17 cellular contexts compared by ENCODE assay signal in the genomic region with DNA sequence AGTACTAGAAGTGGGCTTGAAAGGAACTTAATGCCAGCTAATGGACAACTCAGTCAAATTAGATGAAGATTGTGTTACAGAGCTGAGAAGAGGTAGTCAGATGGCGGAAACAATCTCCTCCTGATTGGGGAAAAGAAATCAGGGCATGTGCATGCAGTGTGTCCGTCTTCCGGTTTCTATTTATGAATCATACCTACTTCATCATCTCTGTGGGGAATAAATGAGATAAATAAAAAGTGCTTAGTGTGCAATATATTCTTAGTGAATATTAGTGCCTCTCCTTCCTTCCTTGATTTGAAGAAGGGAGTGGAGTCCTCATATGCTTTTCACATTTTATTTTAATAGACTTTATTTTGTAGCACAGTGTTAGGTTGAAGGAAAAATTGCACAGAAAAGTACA.
DNase-seq lines count a peak whose midpoint lies in the region; ATAC-seq and TF ChIP-seq lines count a peak whose summit lies in the region.
"Had no signal": no experiment of that assay in that cellular context is flagged by ENCODE, and none has a peak within 500 bp of the region (broad histone marks: within the 10 kb centered on the region; RNA-seq: fewer than 3 reads in every experiment).

No MANE protein-coding gene starts in this region.

- ATAC-seq in PC-3 (no peak), GM21515 (IDR thresholded peaks at IDR 0.05; ENCODE audit: unreplicated experiment) (no peak), GM21367 (IDR thresholded peaks at IDR 0.05; ENCODE audit: unreplicated experiment) (no peak)
- ATAC-seq: SK-N-SH treated with all-trans-retinoic acid at 6 μM for 48 hours had no signal

- H3K27me3 ChIP-seq in breast epithelium (no peaks in the 10 kb centered on the region), PC-3 (ENCODE audit: low read length) (no peaks in the 10 kb centered on the region)

- no peak overlapping the region for H3K4me2 ChIP-seq in PC-3 (ENCODE audit: low read length)
- H3K4me2 ChIP-seq: KMS-11 had no signal

- POLR2A ChIA-PET in MCF 10A (lab: Yijun Ruan, JAX) (interaction anchor here (0.8 to 1.2 kb wide), 2 partner anchors 13 to 103 kb away, joined by 3 read pairs; no protein-coding TSS in a partner anchor), PC-3 (lab: Charles Lee; ENCODE audit: unreplicated experiment) (no interaction called here)

- peaks cover 47% of the 10 kb centered on the region for H3K4me1 Mint-ChIP-seq in MCF 10A (ENCODE audit: insufficient read depth, unreplicated experiment)
- H3K4me1 Mint-ChIP-seq: CD4-positive, CD25-positive, alpha-beta regulatory T cell had no signal

- H2AFZ ChIP-seq in PC-3 (ENCODE audit: low read length), result no peak overlapping the region

- H3K36me3 ChIP-seq in breast epithelium (no peaks in the 10 kb centered on the region), PC-3 (ENCODE audit: low read depth, low read length) (no peaks in the 10 kb centered on the region)

- CTCF ChIA-PET in MCF 10A (lab: Yijun Ruan, JAX) (no interaction called here), PC-3 (lab: Charles Lee) (no interaction called here)

- no peak overlapping the region for H3K4me3 Mint-ChIP-seq in MCF 10A (ENCODE audit: unreplicated experiment)
- H3K4me3 Mint-ChIP-seq: CD4-positive, CD25-positive, alpha-beta regulatory T cell had no signal

- H3K9me3 Mint-ChIP-seq in MCF 10A (ENCODE audit: unreplicated experiment), result no peaks in the 10 kb centered on the region

- H3K4me3 ChIP-seq in breast epithelium (no peak overlapping the region), PC-3 (ENCODE audit: low read length) (no peak overlapping the region), cardiac fibroblast (replicated peaks in 1 of 2; ENCODE audit: low read depth in 2 of 2, low read length in 2 of 2) (no peak overlapping the region)

- no peaks in the 10 kb centered on the region for H3K27me3 Mint-ChIP-seq in MCF 10A (ENCODE audit: insufficient read depth, unreplicated experiment)

- no peaks in the 10 kb centered on the region for H3K36me3 Mint-ChIP-seq in MCF 10A (ENCODE audit: insufficient read depth, unreplicated experiment)
- H3K36me3 Mint-ChIP-seq: CD4-positive, CD25-positive, alpha-beta regulatory T cell had no signal

- H3K9me2 ChIP-seq in PC-3 (replicated peaks; ENCODE audit: low read length), result no peaks in the 10 kb centered on the region

- no peaks in the 10 kb centered on the region for H3K4me1 ChIP-seq in breast epithelium
- peaks cover 60% of the 10 kb centered on the region for H3K4me1 ChIP-seq in PC-3 (ENCODE audit: insufficient read depth, low read length)

- peaks cover 2% of the 10 kb centered on the region for H3F3A ChIP-seq in PC-3 (ENCODE audit: low read length, unreplicated experiment)

- BruUV-seq in MCF 10A (replicated peaks; lab: Mats Ljungman, UMichigan) (no TSS peak), PC-3 (replicated peaks; lab: Mats Ljungman, UMichigan) (no TSS peak)

- no peak overlapping the region for H3K9ac ChIP-seq in PC-3 (ENCODE audit: low read length)
- H3K9ac ChIP-seq: KMS-11 had no signal

- H3K27ac Mint-ChIP-seq in MCF 10A (ENCODE audit: low read depth, unreplicated experiment), result no peak overlapping the region
- H3K27ac Mint-ChIP-seq: CD4-positive, CD25-positive, alpha-beta regulatory T cell had no signal

- H3K9me3 ChIP-seq in breast epithelium (peaks cover 0 to 3% of the 10 kb centered on the region in 2 donors), PC-3 (ENCODE audit: low read length) (no peaks in the 10 kb centered on the region)

- TF ChIP-seq POLR2A in breast epithelium (IDR thresholded peaks at IDR 0.05), result no peak

- no peaks in the 10 kb centered on the region for H4K20me1 ChIP-seq in PC-3 (ENCODE audit: low read length)

- DNase-seq in MCF 10A (ENCODE audit: unreplicated experiment), result peak; percentile 49
- DNase-seq in breast epithelium (ENCODE audit: low spot score in 2 of 2), result no peak
- DNase-seq in PC-3, result peak; percentile 36
- peak; percentile 28 to 41 for DNase-seq in cardiac fibroblast (ENCODE audit: low read depth in 2 of 2)
- DNase-seq in glomerular visceral epithelial cell (ENCODE audit: extremely low spot score), result peak; percentile 13
- no peak for DNase-seq in NCI-H526 treated with DMSO at 0.1 percent for 48 hours (lab: John Stamatoyannopoulos, UW)
- DNase-seq: Calu3; CD4-positive, CD25-positive, alpha-beta regulatory T cell; DMS79; GDM1; NCI-H2029; SHP77 had no signal

- TF ChIP-seq CTCF in MCF 10A (IDR thresholded peaks at IDR 0.05; ENCODE audit: unreplicated experiment) (no peak), breast epithelium (IDR thresholded peaks at IDR 0.05) (no peak), PC-3 (conservative IDR thresholded peaks at IDR 0.05; ENCODE audit: low read depth, low read length) (no peak), cardiac fibroblast (IDR thresholded peaks at IDR 0.05; ENCODE audit: low read depth, low read length) (no peak)

- intact Hi-C loops in MCF 10A (cut with micrococcal nuclease), result no loop called here
- intact Hi-C loops in breast epithelium (cut with DNase I; ENCODE audit: low total_unique reads), result loop anchor here (10.0 kb wide), 1 partner anchor 1028 kb away; no protein-coding TSS in a partner anchor
- intact Hi-C loops in PC-3 (cut with micrococcal nuclease), result loop anchor here (10.0 kb wide), 1 partner anchor 72 kb away; no protein-coding TSS in a partner anchor

- H3K79me2 ChIP-seq in PC-3 (ENCODE audit: low read length), result no peaks in the 10 kb centered on the region

- no peak overlapping the region for H3K27ac ChIP-seq in breast epithelium
- H3K27ac ChIP-seq in PC-3 (ENCODE audit: low read length), result peak overlapping the region; percentile 36; the same call in 1 of the 2 replicates
- H3K27ac ChIP-seq: HL-60, KMS-11 had no signal

Comparison
In these comparisons a context has a peak if more than half of its experiments do, and no peak if none do; other contexts are left out.
1. DNase-seq: peak in MCF 10A (single experiment), PC-3 (single experiment), cardiac fibroblast (2 of 2) and glomerular visceral epithelial cell (single experiment); none in breast epithelium (0 of 2) and NCI-H526 treated with DMSO at 0.1 percent for 48 hours (single experiment).